ENCODE assay signal across 10 cellular contexts in genomic region chr7:56062382-56062781, GRCh38. TPM values are rescaled to one million over a fixed set of nuclear protein-coding genes. Genes with fewer than 3 reads are reported as not detected.
DNase-seq lines count a peak whose midpoint lies in the region; ATAC-seq and TF ChIP-seq lines count a peak whose summit lies in the region.
"Had no signal": no experiment of that assay in that cellular context is flagged by ENCODE, and none has a peak within 500 bp of the region (broad histone marks: within the 10 kb centered on the region; RNA-seq: fewer than 3 reads in every experiment).

No MANE protein-coding gene starts in this region.

- intact Hi-C loops in activated naive CD4-positive, alpha-beta T cell treated with anti-CD3 and anti-CD28 coated beads for 36 hours (cut with micrococcal nuclease), result loop anchor here (5.0 kb wide), 2 partner anchors 175 to 1305 kb away; partner anchors contain the start of genes SEC61G and ZNF713
- intact Hi-C loops in lower leg skin (cut with DNase I; ENCODE audit: low total_unique reads), result no loop called here

- H3K27ac ChIP-seq in fibroblast of lung (ENCODE audit: insufficient read depth, low read length), result peak overlapping the region; percentile 45

- no peak overlapping the region for H2AFZ ChIP-seq in fibroblast of lung (ENCODE audit: low read length)

- no peaks in the 10 kb centered on the region for H3K9me3 ChIP-seq in fibroblast of lung (ENCODE audit: control insufficient read depth, insufficient read depth, low read depth, low read length)
- H3K9me3 ChIP-seq: gastroesophageal sphincter had no signal

- no peak for DNase-seq in activated naive CD4-positive, alpha-beta T cell treated with anti-CD3 and anti-CD28 coated beads for 36 hours
- DNase-seq in activated naive CD4-positive, alpha-beta T cell (lab: John Stamatoyannopoulos, UW), result no peak
- peak; percentile 51 for DNase-seq in SW480 (ENCODE audit: low spot score)
- peak; percentile 57 to 92 for DNase-seq in fibroblast of lung (ENCODE audit: low read depth in 2 of 2)
- no peak for DNase-seq in lower leg skin (ENCODE audit: low spot score in 2 of 2)
- no peak for DNase-seq in HuH-7.5 (ENCODE audit: low spot score)

- 86 to 88% methylated on average over 2 of the region's 2 CpGs for WGBS in lower leg skin, 2 donors

- no peak for TF ChIP-seq POLR2A in lower leg skin (IDR thresholded peaks at IDR 0.05)

- peaks cover 52% of the 10 kb centered on the region for H3K4me1 Mint-ChIP-seq in activated naive CD4-positive, alpha-beta T cell treated with anti-CD3 and anti-CD28 coated beads for 36 hours (ENCODE audit: low read depth)
- peaks cover 69% of the 10 kb centered on the region for H3K4me1 Mint-ChIP-seq in stimulated activated naive CD8-positive, alpha-beta T cell treated with anti-CD3 and anti-CD28 coated beads, Interleukin-15, Interleukin-2, amounts not matched to agents 100 ng/mL and 50 ng/mL, for 24 hours (ENCODE audit: low read depth)

- H3K4me2 ChIP-seq in fibroblast of lung (ENCODE audit: extremely low read depth, insufficient read depth, low read length), result no peak overlapping the region

- H3K4me3 ChIP-seq in fibroblast of lung (replicated peaks in 1 of 4; ENCODE audit: control extremely low read depth in 1 of 4, insufficient read depth in 1 of 4, low read depth in 3 of 4, low read length in 4 of 4), result no peak overlapping the region
- no peak overlapping the region for H3K4me3 ChIP-seq in lower leg skin (ENCODE audit: low read depth, poor library complexity, severe bottlenecking)
- H3K4me3 ChIP-seq: gastroesophageal sphincter had no signal

- H3K27me3 ChIP-seq in fibroblast of lung (ENCODE audit: control insufficient read depth, insufficient read depth, low read length), result no peaks in the 10 kb centered on the region
- H3K27me3 ChIP-seq: gastroesophageal sphincter had no signal

- peak overlapping the region; percentile 8 for H3K4me3 Mint-ChIP-seq in activated naive CD4-positive, alpha-beta T cell treated with anti-CD3 and anti-CD28 coated beads for 36 hours
- H3K4me3 Mint-ChIP-seq in stimulated activated naive CD8-positive, alpha-beta T cell treated with anti-CD3 and anti-CD28 coated beads, Interleukin-15, Interleukin-2, amounts not matched to agents 100 ng/mL and 50 ng/mL, for 24 hours, result peak overlapping the region; percentile 55

- H3K36me3 ChIP-seq in fibroblast of lung (ENCODE audit: control insufficient read depth, insufficient read depth, low read length), result peaks cover 14% of the 10 kb centered on the region

- H3K27ac Mint-ChIP-seq in activated naive CD4-positive, alpha-beta T cell treated with anti-CD3 and anti-CD28 coated beads for 36 hours, result peak overlapping the region; percentile 80
- H3K27ac Mint-ChIP-seq in stimulated activated naive CD8-positive, alpha-beta T cell treated with anti-CD3 and anti-CD28 coated beads, Interleukin-15, Interleukin-2, amounts not matched to agents 100 ng/mL and 50 ng/mL, for 24 hours, result peak overlapping the region; percentile 89

- H3K9ac ChIP-seq in fibroblast of lung (ENCODE audit: insufficient read depth, low read length), result no peak overlapping the region

- no peaks in the 10 kb centered on the region for H3K9me3 Mint-ChIP-seq in activated naive CD4-positive, alpha-beta T cell treated with anti-CD3 and anti-CD28 coated beads for 36 hours
- no peaks in the 10 kb centered on the region for H3K9me3 Mint-ChIP-seq in stimulated activated naive CD8-positive, alpha-beta T cell treated with anti-CD3 and anti-CD28 coated beads, Interleukin-15, Interleukin-2, amounts not matched to agents 100 ng/mL and 50 ng/mL, for 24 hours

- H3K79me2 ChIP-seq in fibroblast of lung (ENCODE audit: control insufficient read depth, insufficient read depth, low read length), result peaks cover 12% of the 10 kb centered on the region

- CTCF ChIA-PET in activated naive CD4-positive, alpha-beta T cell treated with anti-CD3 and anti-CD28 coated beads for 36 hours (lab: Charles Lee), result interaction anchor here (0.8 to 1.2 kb wide), 4 partner anchors 10 to 58 kb away, joined by 3 to 4 read pairs (median 4); partner anchors contain the start of genes CCT6A and PSPH

- H3K36me3 Mint-ChIP-seq in activated naive CD4-positive, alpha-beta T cell treated with anti-CD3 and anti-CD28 coated beads for 36 hours (ENCODE audit: low read depth), result peaks cover 50% of the 10 kb centered on the region
- peaks cover 74% of the 10 kb centered on the region for H3K36me3 Mint-ChIP-seq in stimulated activated naive CD8-positive, alpha-beta T cell treated with anti-CD3 and anti-CD28 coated beads, Interleukin-15, Interleukin-2, amounts not matched to agents 100 ng/mL and 50 ng/mL, for 24 hours (ENCODE audit: low read depth)

- no peaks in the 10 kb centered on the region for H4K20me1 ChIP-seq in fibroblast of lung (ENCODE audit: control insufficient read depth, extremely low read depth, insufficient read depth, low read length)

- ATAC-seq in HG02884 (IDR thresholded peaks at IDR 0.05; ENCODE audit: unreplicated experiment), result no peak
- ATAC-seq: gastroesophageal sphincter, sciatic nerve had no signal

- H3K27me3 Mint-ChIP-seq in activated naive CD4-positive, alpha-beta T cell treated with anti-CD3 and anti-CD28 coated beads for 36 hours (ENCODE audit: low read depth), result no peaks in the 10 kb centered on the region
- H3K27me3 Mint-ChIP-seq in stimulated activated naive CD8-positive, alpha-beta T cell treated with anti-CD3 and anti-CD28 coated beads, Interleukin-15, Interleukin-2, amounts not matched to agents 100 ng/mL and 50 ng/mL, for 24 hours, result no peaks in the 10 kb centered on the region

- no peak for TF ChIP-seq CTCF in fibroblast of lung (conservative IDR thresholded peaks at IDR 0.05 in 1 of 2, IDR thresholded peaks at IDR 0.05 in 1 of 2; ENCODE audit: low read depth in 1 of 2, low read length in 2 of 2)
- TF ChIP-seq CTCF in lower leg skin (IDR thresholded peaks at IDR 0.05), result no peak

- peaks cover 16% of the 10 kb centered on the region for H3K4me1 ChIP-seq in fibroblast of lung (ENCODE audit: control insufficient read depth, extremely low read depth, insufficient read depth, low read length)

RNA-seq across cellular contexts. Expression of gene SUMF2, which starts 1.7 kb away (rescaled TPM):
- 100 to 1,000 TPM; 143 to 159 TPM for total RNA-seq in activated naive CD4-positive, alpha-beta T cell treated with anti-CD3 and anti-CD28 coated beads for 36 hours
- total RNA-seq in fibroblast of lung, result 199 and 229 TPM in 2 replicates
- 118 and 163 TPM in 2 replicates for polyA plus RNA-seq in fibroblast of lung
- 127 and 170 TPM in 2 replicates for polyA plus RNA-seq in fibroblast of lung (2012)
- 85.4 and 115 TPM in 2 replicates for polyA minus RNA-seq in fibroblast of lung (ENCODE audit: low replicate concordance)
- 100 to 1,000 TPM in 2 of 4 donors, 10 to 100 TPM in 2; 74.5 to 117 (median 107) TPM for total RNA-seq in lower leg skin

RNA-seq across cellular contexts. Expression of gene CCT6A, which starts 10.8 kb away (rescaled TPM):
- total RNA-seq in activated naive CD4-positive, alpha-beta T cell treated with anti-CD3 and anti-CD28 coated beads for 36 hours, result 100 to 1,000 TPM; 225 to 231 TPM
- total RNA-seq in fibroblast of lung (158 and 168 TPM in 2 replicates), lower leg skin (10 to 100 TPM; 56.9 to 79.2 (median 70.4) TPM)
- polyA plus RNA-seq in fibroblast of lung, result 172 and 266 TPM in 2 replicates
- polyA plus RNA-seq in fibroblast of lung (2012), result 113 and 185 TPM in 2 replicates
- 13.5 and 46.1 TPM in 2 replicates for polyA minus RNA-seq in fibroblast of lung (ENCODE audit: low replicate concordance)

RNA-seq across cellular contexts. Expression of gene PSPH, which starts 11.1 kb away (rescaled TPM):
- 10 to 100 TPM; 15.7 to 18.6 TPM for total RNA-seq in activated naive CD4-positive, alpha-beta T cell treated with anti-CD3 and anti-CD28 coated beads for 36 hours
- 61.1 and 74.3 TPM in 2 replicates for total RNA-seq in fibroblast of lung
- polyA plus RNA-seq in fibroblast of lung, result 14.4 and 19.9 TPM in 2 replicates
- polyA plus RNA-seq in fibroblast of lung (2012), result 12.6 and 14.2 TPM in 2 replicates
- 2.7 and 21.0 TPM in 2 replicates for polyA minus RNA-seq in fibroblast of lung (ENCODE audit: low replicate concordance)
- 10 to 100 TPM in 2 of 4 donors, 1 to 10 TPM in 2; 7.4 to 13.1 (median 9.8) TPM for total RNA-seq in lower leg skin

RNA-seq across cellular contexts. Expression of gene PHKG1, which starts 30.4 kb away (rescaled TPM):
- 1 to 10 TPM; 3.6 to 3.8 TPM for total RNA-seq in activated naive CD4-positive, alpha-beta T cell treated with anti-CD3 and anti-CD28 coated beads for 36 hours
- total RNA-seq in fibroblast of lung (0.77 and 1.3 TPM in 2 replicates), lower leg skin (1 to 10 TPM in 2 of 4 donors, under 1 TPM in 2; 0.78 to 3.7 (median 1.2) TPM)
- polyA plus RNA-seq in fibroblast of lung, result 0.23 and 0.41 TPM in 2 replicates
- 0.43 and 0.96 TPM in 2 replicates for polyA plus RNA-seq in fibroblast of lung (2012)
- 1.0 TPM in 1 of 2 replicates, not detected in the other for polyA minus RNA-seq in fibroblast of lung (ENCODE audit: low replicate concordance)

RNA-seq across cellular contexts. Expression of gene CHCHD2, which starts 43.9 kb away (rescaled TPM):
- total RNA-seq in activated naive CD4-positive, alpha-beta T cell treated with anti-CD3 and anti-CD28 coated beads for 36 hours, result 100 to 1,000 TPM; 793 TPM
- 224 and 338 TPM in 2 replicates for total RNA-seq in fibroblast of lung
- 232 and 313 TPM in 2 replicates for polyA plus RNA-seq in fibroblast of lung
- polyA plus RNA-seq in fibroblast of lung (2012), result 394 and 548 TPM in 2 replicates
- 96.5 and 98.0 TPM in 2 replicates for polyA minus RNA-seq in fibroblast of lung (ENCODE audit: low replicate concordance)
- 100 to 1,000 TPM; 214 to 287 (median 259) TPM for total RNA-seq in lower leg skin

Comparison
In these comparisons a context has a peak if more than half of its experiments do, and no peak if none do; other contexts are left out.
1. DNase-seq: peak in SW480 (single experiment) and fibroblast of lung (2 of 2); none in activated naive CD4-positive, alpha-beta T cell treated with anti-CD3 and anti-CD28 coated beads for 36 hours (single experiment), activated naive CD4-positive, alpha-beta T cell (0 of 4), lower leg skin (0 of 2) and HuH-7.5 (single experiment).